Comparison of ENCODE assay signal across 21 cellular contexts in the genomic region with DNA sequence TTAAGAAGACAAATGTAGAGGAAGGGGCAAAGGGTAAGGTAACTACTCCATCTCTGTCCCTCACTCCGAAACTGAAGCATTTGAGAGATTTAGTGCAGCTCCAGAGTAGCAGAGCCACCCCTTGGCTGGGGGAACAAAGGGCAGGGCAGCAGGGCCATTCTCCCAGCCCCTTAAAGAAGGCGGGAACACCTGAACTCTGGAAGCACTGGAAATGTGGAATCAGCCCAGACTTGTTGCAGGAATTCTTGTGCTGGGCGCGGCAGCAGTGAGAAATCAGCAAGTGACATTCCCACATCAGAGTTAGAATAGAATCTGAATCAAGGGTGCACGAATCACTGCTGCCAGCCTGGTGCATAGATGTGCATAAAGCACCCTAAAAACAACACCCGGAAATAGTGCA. TPM values are rescaled to one million over a fixed set of nuclear protein-coding genes. Genes with fewer than 3 reads are reported as not detected.
"Had no signal": no experiment of that assay in that cellular context is flagged by ENCODE, and none has a peak within 500 bp of the region (broad histone marks: within the 10 kb centered on the region; RNA-seq: fewer than 3 reads in every experiment).

No MANE protein-coding gene starts in this region.

- H3K79me2 ChIP-seq: hepatocyte had no signal

- H3K27ac Mint-ChIP-seq: activated B cell treated with CpG ODN at 0.5 μM for 24 hours; activated CD4-positive, alpha-beta memory T cell treated with anti-CD3 and anti-CD28 coated beads, Interleukin-2, amount 10 ng/mL, durations not matched to agents 7 days and 5 days; activated CD8-positive, alpha-beta memory T cell treated with anti-CD3 and anti-CD28 coated beads, Interleukin-2, amount 10 ng/mL, durations not matched to agents 7 days and 5 days; activated naive CD4-positive, alpha-beta T cell treated with anti-CD3 and anti-CD28 coated beads for 36 hours; activated T-cell treated with anti-CD3 and anti-CD28 coated beads, Interleukin-2, amount 50 U/mL, for 24 hours; natural killer cell; stimulated activated naive CD8-positive, alpha-beta T cell treated with anti-CD3 and anti-CD28 coated beads, Interleukin-15, Interleukin-2, amounts not matched to agents 100 ng/mL and 50 ng/mL, for 24 hours; T-cell had no signal

- H3K27me3 ChIP-seq: brain microvascular endothelial cell, hepatocyte, ovary had no signal

- DNase-seq: activated B cell treated with CpG ODN at 0.5 μM for 24 hours; activated CD4-positive, alpha-beta memory T cell treated with anti-CD3 and anti-CD28 coated beads, Interleukin-2, amount 10 ng/mL, durations not matched to agents 7 days and 5 days; activated CD4-positive, alpha-beta T cell treated with anti-CD3 and anti-CD28 coated beads for 4 hours; activated CD8-positive, alpha-beta memory T cell treated with anti-CD3 and anti-CD28 coated beads, Interleukin-2, amount 10 ng/mL, durations not matched to agents 7 days and 5 days; activated naive CD4-positive, alpha-beta T cell treated with anti-CD3 and anti-CD28 coated beads for 36 hours; activated T-cell treated with anti-CD3 and anti-CD28 coated beads, Interleukin-2, amount 50 U/mL, for 24 hours; aorta; brain microvascular endothelial cell; cortex of kidney; foreskin fibroblast; kidney glomerular epithelial cell; left ventricle myocardium superior; natural killer cell; ovary; psoas muscle; right cardiac atrium; stimulated activated CD4-positive, alpha-beta T cell treated with anti-CD3 and anti-CD28 coated beads, Interleukin-2, amount 100 ng/mL, for 24 hours; T-cell had no signal

- H3K9me3 ChIP-seq: ovary, psoas muscle had no signal

- H3K9me3 Mint-ChIP-seq: activated B cell treated with CpG ODN at 0.5 μM for 24 hours; activated CD4-positive, alpha-beta memory T cell treated with anti-CD3 and anti-CD28 coated beads, Interleukin-2, amount 10 ng/mL, durations not matched to agents 7 days and 5 days; activated naive CD4-positive, alpha-beta T cell treated with anti-CD3 and anti-CD28 coated beads for 36 hours; activated T-cell treated with anti-CD3 and anti-CD28 coated beads, Interleukin-2, amount 50 U/mL, for 24 hours; natural killer cell; stimulated activated naive CD8-positive, alpha-beta T cell treated with anti-CD3 and anti-CD28 coated beads, Interleukin-15, Interleukin-2, amounts not matched to agents 100 ng/mL and 50 ng/mL, for 24 hours; T-cell had no signal

- H3K4me1 Mint-ChIP-seq: activated B cell treated with CpG ODN at 0.5 μM for 24 hours; activated CD4-positive, alpha-beta memory T cell treated with anti-CD3 and anti-CD28 coated beads, Interleukin-2, amount 10 ng/mL, durations not matched to agents 7 days and 5 days; activated CD8-positive, alpha-beta memory T cell treated with anti-CD3 and anti-CD28 coated beads, Interleukin-2, amount 10 ng/mL, durations not matched to agents 7 days and 5 days; natural killer cell; T-cell had no signal

- H3K4me1 ChIP-seq: psoas muscle had no signal

- ATAC-seq: activated CD8-positive, alpha-beta memory T cell treated with anti-CD3 and anti-CD28 coated beads, Interleukin-2, amount 10 ng/mL, durations not matched to agents 7 days and 5 days; left ventricle myocardium superior; natural killer cell; psoas muscle; right cardiac atrium; T-cell had no signal

- H3K36me3 ChIP-seq: brain microvascular endothelial cell, ovary had no signal

- H2AFZ ChIP-seq: hepatocyte had no signal

- H3K36me3 Mint-ChIP-seq: activated CD8-positive, alpha-beta memory T cell treated with anti-CD3 and anti-CD28 coated beads, Interleukin-2, amount 10 ng/mL, durations not matched to agents 7 days and 5 days; natural killer cell; T-cell had no signal

- H3K4me2 ChIP-seq: hepatocyte had no signal

- H3K4me3 ChIP-seq: hepatocyte, ovary, psoas muscle had no signal

- H3K4me3 Mint-ChIP-seq: activated B cell treated with CpG ODN at 0.5 μM for 24 hours; activated CD4-positive, alpha-beta memory T cell treated with anti-CD3 and anti-CD28 coated beads, Interleukin-2, amount 10 ng/mL, durations not matched to agents 7 days and 5 days; activated CD8-positive, alpha-beta memory T cell treated with anti-CD3 and anti-CD28 coated beads, Interleukin-2, amount 10 ng/mL, durations not matched to agents 7 days and 5 days; activated naive CD4-positive, alpha-beta T cell treated with anti-CD3 and anti-CD28 coated beads for 36 hours; activated T-cell treated with anti-CD3 and anti-CD28 coated beads, Interleukin-2, amount 50 U/mL, for 24 hours; natural killer cell; stimulated activated naive CD8-positive, alpha-beta T cell treated with anti-CD3 and anti-CD28 coated beads, Interleukin-15, Interleukin-2, amounts not matched to agents 100 ng/mL and 50 ng/mL, for 24 hours; T-cell had no signal

- H3K27ac ChIP-seq: brain microvascular endothelial cell, hepatocyte, ovary, psoas muscle had no signal

RNA-seq across cellular contexts. Expression of a gene that starts 34.4 kb away (rescaled TPM):
- total RNA-seq: activated B cell treated with CpG ODN at 0.5 μM for 24 hours; activated CD4-positive, alpha-beta memory T cell treated with anti-CD3 and anti-CD28 coated beads, Interleukin-2, amount 10 ng/mL, durations not matched to agents 7 days and 5 days; activated CD8-positive, alpha-beta memory T cell treated with anti-CD3 and anti-CD28 coated beads, Interleukin-2, amount 10 ng/mL, durations not matched to agents 7 days and 5 days; activated naive CD4-positive, alpha-beta T cell treated with anti-CD3 and anti-CD28 coated beads for 36 hours; aorta; left ventricle myocardium superior; natural killer cell; psoas muscle; right cardiac atrium; skeletal muscle tissue; T-cell had no signal
